ENCODE assay signal across 8 cellular contexts in the genomic region with DNA sequence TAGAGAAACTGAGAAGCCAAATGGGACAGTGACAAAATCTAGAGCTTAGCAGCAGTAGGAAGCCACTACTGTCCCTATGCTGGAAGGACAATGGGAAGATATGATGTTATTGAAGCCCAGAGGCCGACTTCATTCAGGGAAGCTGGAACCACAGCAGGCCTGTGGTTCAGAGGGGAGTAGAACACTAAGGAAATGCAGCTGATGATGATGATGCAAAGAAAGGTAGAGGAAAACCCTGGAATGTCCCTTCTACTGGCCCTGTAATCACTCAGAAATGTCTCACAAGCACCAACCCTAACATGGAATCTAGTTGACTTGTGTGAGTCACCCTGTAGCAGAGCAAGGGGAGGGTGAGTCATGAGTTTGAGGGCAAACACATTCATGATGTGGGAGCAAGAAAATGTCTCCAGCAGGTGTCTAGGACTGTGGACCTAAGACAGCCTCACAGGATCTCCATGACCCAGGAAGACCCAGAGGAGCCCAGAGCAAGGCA.
DNase-seq lines count a peak whose midpoint lies in the region; ATAC-seq lines count a peak whose summit lies in the region.

No MANE protein-coding gene starts in this region.

- DNase-seq in activated CD4-positive, alpha-beta T cell treated with anti-CD3 and anti-CD28 coated beads for 4 hours = peak; percentile 1 to 3
- no peak for DNase-seq in activated CD4-positive, alpha-beta T cell treated with anti-CD3 and anti-CD28 coated beads, Interleukin-2, amount 50 U/mL, for 4 hours
- DNase-seq in activated CD8-positive, alpha-beta memory T cell treated with anti-CD3 and anti-CD28 coated beads, Interleukin-2, amount 50 U/mL, for 48 hours = peak; percentile 59
- peak; percentile 40 for DNase-seq in iPS-NIHi7 (ENCODE audit: extremely low spot score)
- peak; percentile 93 for DNase-seq in stromal cell of bone marrow (ENCODE audit: low read depth)
- DNase-seq in NCI-H146 treated with DMSO at 0.1 percent for 48 hours (lab: John Stamatoyannopoulos, UW; ENCODE audit: unreplicated experiment) = no peak

- ATAC-seq in HG03342 (IDR thresholded peaks at IDR 0.05; ENCODE audit: unreplicated experiment) (no peak), HG03571 (IDR thresholded peaks at IDR 0.05; ENCODE audit: unreplicated experiment) (no peak)

Comparison
In these comparisons a context has a peak if more than half of its experiments do, and no peak if none do; other contexts are left out.
1. DNase-seq: peak in activated CD4-positive, alpha-beta T cell treated with anti-CD3 and anti-CD28 coated beads for 4 hours (2 of 2), activated CD8-positive, alpha-beta memory T cell treated with anti-CD3 and anti-CD28 coated beads, Interleukin-2, amount 50 U/mL, for 48 hours (single experiment), iPS-NIHi7 (single experiment) and stromal cell of bone marrow (single experiment); none in activated CD4-positive, alpha-beta T cell treated with anti-CD3 and anti-CD28 coated beads, Interleukin-2, amount 50 U/mL, for 4 hours (0 of 2) and NCI-H146 treated with DMSO at 0.1 percent for 48 hours (single experiment).